Comparison of ENCODE assay signal across 8 cellular contexts in the genomic region with DNA sequence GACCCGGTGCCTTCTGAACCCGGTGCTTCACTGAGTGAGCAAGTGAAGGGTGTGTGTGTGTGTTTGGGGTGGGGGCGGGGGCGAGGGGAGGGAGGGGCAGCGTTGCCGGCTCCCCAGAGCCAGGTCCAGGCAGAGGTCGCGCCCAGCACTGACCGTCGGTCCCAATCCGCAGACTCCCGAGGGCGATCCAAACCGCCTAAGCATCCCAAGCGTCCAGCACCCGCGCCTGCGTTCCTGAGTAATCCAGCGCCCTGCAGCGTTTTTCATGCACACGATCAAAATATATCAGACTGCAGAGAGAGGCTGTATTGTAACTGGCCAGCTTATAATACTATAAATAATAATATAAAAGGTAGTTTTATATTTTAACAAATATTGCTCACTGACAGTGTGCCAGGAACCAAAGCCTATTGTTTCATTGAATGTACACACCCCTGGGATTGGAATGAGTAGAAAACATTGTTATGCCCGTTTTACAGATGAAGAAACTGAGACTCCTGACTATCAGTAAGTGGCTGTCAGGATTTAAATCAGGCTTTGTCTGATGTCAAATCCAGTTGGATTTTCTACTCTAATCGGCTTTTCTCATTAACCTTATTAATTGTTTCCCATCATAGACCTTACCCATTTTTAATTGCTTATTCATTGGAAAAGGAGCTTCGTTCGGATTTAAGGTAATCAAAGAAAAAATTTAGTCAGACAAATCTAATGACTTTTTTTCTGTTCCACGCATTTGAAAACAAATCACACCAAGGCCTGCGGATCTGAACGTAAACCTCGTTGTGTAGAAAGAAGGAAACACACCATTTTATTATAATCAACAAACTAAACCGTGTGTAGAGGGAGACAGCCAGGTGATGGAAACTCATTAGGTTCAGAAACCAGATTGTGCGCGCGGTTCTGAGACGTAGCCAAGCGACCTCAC. TPM values are rescaled to one million over a fixed set of nuclear protein-coding genes. Genes with fewer than 3 reads are reported as not detected.
DNase-seq lines count a peak whose midpoint lies in the region; ATAC-seq, FAIRE-seq and TF ChIP-seq lines count a peak whose summit lies in the region.

No MANE protein-coding gene starts in this region.

- POLR2A ChIA-PET in A549 (lab: Yijun Ruan, JAX) = no interaction called here

- peak overlapping the region; percentile 94 for H3K4me2 ChIP-seq in A549

- no peak overlapping the region for H3K9ac ChIP-seq in iPS-18a (ENCODE audit: low read length)

- ATAC-seq in A549 (no peak; a peak in 2 of 6 replicates), GM19035 (IDR thresholded peaks at IDR 0.05; ENCODE audit: unreplicated experiment) (peak; percentile 4)

- H3K27ac ChIP-seq in A549 (peak overlapping the region in 1 of 2 experiments; percentile 16; a peak in 1 of 6 replicates), iPS-18a (ENCODE audit: low read length) (no peak overlapping the region)

- DNase-seq in A549 (ENCODE audit: low read depth in 1 of 2, low spot score in 1 of 2) (no peak), RPMI7951 (ENCODE audit: low read depth) (peak; percentile 51), NCI-H1436 treated with DMSO at 0.1 percent for 48 hours (lab: John Stamatoyannopoulos, UW) (no peak), HK-2 (ENCODE audit: unreplicated experiment) (no peak), HTR-8/SVneo (ENCODE audit: insufficient read length, low spot score) (no peak), iPS-NIHi11 (ENCODE audit: low spot score) (no peak)

- no peak for TF ChIP-seq EP300 in A549 (IDR thresholded peaks at IDR 0.05)

- H3K4me1 ChIP-seq in A549 (no peaks in the 10 kb centered on the region; the same call in 2 of the 3 replicates), iPS-18a (ENCODE audit: control insufficient read depth, low read depth, low read length) (peaks cover 15% of the 10 kb centered on the region)

- no peak for TF ChIP-seq CTCF in A549 (IDR thresholded peaks at IDR 0.05)

- H3K4me3 ChIP-seq in A549 (peak overlapping the region; percentile 61), iPS-18a (ENCODE audit: low read length) (peak overlapping the region; percentile 62)

- 21% methylated on average over 21 of the region's 35 CpGs for WGBS in A549 (ENCODE audit: missing lambda C conversion rate)

- no peak for TF ChIP-seq RAD21 in A549 (conservative IDR thresholded peaks at IDR 0.05 in 1 of 2, IDR thresholded peaks at IDR 0.05 in 1 of 2)

- FAIRE-seq in A549 (lab: Jason Lieb, UNC) = no peak
- FAIRE-seq in HTR-8/SVneo (lab: Jason Lieb, UNC) = no peak

- no peaks in the 10 kb centered on the region for H3K36me3 ChIP-seq in iPS-18a (ENCODE audit: control insufficient read depth, low read depth, low read length)

- peaks cover 75% of the 10 kb centered on the region for H3K27me3 ChIP-seq in iPS-18a (ENCODE audit: control insufficient read depth, insufficient read depth, low read length)

- TF ChIP-seq POLR2A in A549 (IDR thresholded peaks at IDR 0.05; ENCODE audit: low read length) = no peak

- CTCF ChIA-PET in A549 (lab: Yijun Ruan, JAX) = interaction anchor here (1.7 to 2.3 kb wide), 3 partner anchors 18 to 703 kb away, joined by 5 to 9 read pairs (median 7); no protein-coding TSS in a partner anchor

- H3K9me3 ChIP-seq in A549 (0 out of 3 replicates have a peak, but pooled peaks cover 2% of the 10 kb centered on the region), iPS-18a (ENCODE audit: control insufficient read depth, low read depth, low read length) (no peaks in the 10 kb centered on the region)

TF ChIP-seq in A549, 52 proteins besides CTCF, POLR2A, EP300 and RAD21:
- TF ChIP-seq HDAC2 (IDR thresholded peaks at IDR 0.05) (0 out of 2 replicates have a peak, but pooled peaks have one; percentile 48), TFCP2L1 (CRISPR knock-in tag; IDR thresholded peaks at IDR 0.05) (no peak), CHD4 (IDR thresholded peaks at IDR 0.05; ENCODE audit: borderline replicate concordance) (no peak)
TF ChIP-seq in A549: peak in this region for 1.

RNA-seq across cellular contexts. Expression of a gene that starts 4.0 kb away (rescaled TPM):
- 0.06 and 0.09 TPM in 2 replicates for polyA plus RNA-seq in A549 (2011; rRNA removed)
- 0.08 and 0.14 TPM in 2 replicates for polyA plus RNA-seq in A549 (2012; cell fraction: cytosol; rRNA removed)
- 0.22 and 0.24 TPM in 2 replicates for polyA plus RNA-seq in A549 (2012; cell fraction: nucleus; rRNA removed)
- polyA plus RNA-seq in A549 (2017; fragmentation: RNase III; extraction: RNeasy Plus Mini Kit Qiagen cat#74134 plus additional on column Dnase treatment) = 0.17 to 0.44 TPM (median 0.38 TPM) in 3 replicates
- polyA minus RNA-seq in A549 (2011; rRNA and poly(A)+ RNA removed) = 0.15 TPM in 1 of 2 replicates, not detected in the other
- total RNA-seq in RPMI7951 (2014; rRNA removed; shearing (Covaris generic)) = 0.96 and 0.98 TPM in 2 replicates
